ENCODE assay signal across 26 cellular contexts in genomic region chr3:56955551-56956131, GRCh38.
"Had no signal": no experiment of that assay in that cellular context is flagged by ENCODE, and none has a peak within 500 bp of the region (broad histone marks: within the 10 kb centered on the region; RNA-seq: fewer than 3 reads in every experiment).

No MANE protein-coding gene starts in this region.

- DNase-seq: activated CD4-positive, alpha-beta memory T cell treated with anti-CD3 and anti-CD28 coated beads, Interleukin-2, amount 10 ng/mL, durations not matched to agents 7 days and 5 days; activated CD4-positive, alpha-beta T cell treated with anti-CD3 and anti-CD28 coated beads for 1 hour; activated CD4-positive, alpha-beta T cell treated with anti-CD3 and anti-CD28 coated beads, Interleukin-2, amount 10 ng/mL, durations not matched to agents 7 days and 5 days; activated CD8-positive, alpha-beta memory T cell treated with anti-CD3 and anti-CD28 coated beads, Interleukin-2, amount 50 U/mL, for 48 hours; activated gamma-delta T cell; activated naive CD4-positive, alpha-beta T cell treated with anti-CD3 and anti-CD28 coated beads, Interleukin-2, amount 50 U/mL, for 16 hours; activated naive CD8-positive, alpha-beta T cell treated with anti-CD3 and anti-CD28 coated beads, Interleukin-2, amount 50 U/mL, for 24 hours; activated T-cell treated with anti-CD3 and anti-CD28 coated beads, Interleukin-2, amount 50 U/mL, for 24 hours; cerebellar nuclear complex; esophagus squamous epithelium; left cardiac atrium; mammary epithelial cell; naive B cell; ovary; spleen; stimulated activated CD4-positive, alpha-beta T cell treated with anti-CD3 and anti-CD28 coated beads, Interleukin-2, amount 100 ng/mL, for 48 hours; stimulated activated naive CD4-positive, alpha-beta T cell treated with Interleukin-2 at 50 U/mL for 16 hours; T-helper 2 cell had no signal

- H3K4me2 ChIP-seq: hepatocyte had no signal

- H2AFZ ChIP-seq: hepatocyte had no signal

- H3K9me3 Mint-ChIP-seq: activated CD4-positive, alpha-beta memory T cell treated with anti-CD3 and anti-CD28 coated beads, Interleukin-2, amount 10 ng/mL, durations not matched to agents 7 days and 5 days; activated CD4-positive, alpha-beta T cell treated with anti-CD3 and anti-CD28 coated beads, Interleukin-2, amount 10 ng/mL, durations not matched to agents 7 days and 5 days; activated naive CD8-positive, alpha-beta T cell treated with anti-CD3 and anti-CD28 coated beads, Interleukin-2, amount 50 U/mL, for 24 hours; activated T-cell treated with anti-CD3 and anti-CD28 coated beads, Interleukin-2, amount 50 U/mL, for 24 hours; dendritic cell treated with granulocyte-macrophage colony-stimulating factor and Interleukin-4, amounts not matched to agents 40 ng/mL and 50 ng/mL, for 4 days; mesothelial cell of epicardium; naive B cell; WTC11 had no signal

- H3K4me1 Mint-ChIP-seq: activated CD4-positive, alpha-beta memory T cell treated with anti-CD3 and anti-CD28 coated beads, Interleukin-2, amount 10 ng/mL, durations not matched to agents 7 days and 5 days; activated CD4-positive, alpha-beta T cell treated with anti-CD3 and anti-CD28 coated beads, Interleukin-2, amount 10 ng/mL, durations not matched to agents 7 days and 5 days; mesothelial cell of epicardium; naive B cell had no signal

- H3K4me3 Mint-ChIP-seq: activated CD4-positive, alpha-beta memory T cell treated with anti-CD3 and anti-CD28 coated beads, Interleukin-2, amount 10 ng/mL, durations not matched to agents 7 days and 5 days; activated CD4-positive, alpha-beta T cell treated with anti-CD3 and anti-CD28 coated beads, Interleukin-2, amount 10 ng/mL, durations not matched to agents 7 days and 5 days; activated naive CD8-positive, alpha-beta T cell treated with anti-CD3 and anti-CD28 coated beads, Interleukin-2, amount 50 U/mL, for 24 hours; activated T-cell treated with anti-CD3 and anti-CD28 coated beads, Interleukin-2, amount 50 U/mL, for 24 hours; dendritic cell treated with granulocyte-macrophage colony-stimulating factor and Interleukin-4, amounts not matched to agents 40 ng/mL and 50 ng/mL, for 4 days; mesothelial cell of epicardium; naive B cell; WTC11 had no signal

- H3K36me3 ChIP-seq: gastrocnemius medialis, ovary, prostate gland, spleen, tibial nerve had no signal

- H3K27ac Mint-ChIP-seq: activated CD4-positive, alpha-beta memory T cell treated with anti-CD3 and anti-CD28 coated beads, Interleukin-2, amount 10 ng/mL, durations not matched to agents 7 days and 5 days; activated CD4-positive, alpha-beta T cell treated with anti-CD3 and anti-CD28 coated beads, Interleukin-2, amount 10 ng/mL, durations not matched to agents 7 days and 5 days; activated naive CD8-positive, alpha-beta T cell treated with anti-CD3 and anti-CD28 coated beads, Interleukin-2, amount 50 U/mL, for 24 hours; activated T-cell treated with anti-CD3 and anti-CD28 coated beads, Interleukin-2, amount 50 U/mL, for 24 hours; dendritic cell treated with granulocyte-macrophage colony-stimulating factor and Interleukin-4, amounts not matched to agents 40 ng/mL and 50 ng/mL, for 4 days; mesothelial cell of epicardium; naive B cell; WTC11 had no signal

- H3K79me2 ChIP-seq: hepatocyte had no signal

- H3K9me3 ChIP-seq: esophagus squamous epithelium, gastrocnemius medialis, ovary, prostate gland, spleen, tibial nerve had no signal

- H3K27me3 ChIP-seq: esophagus squamous epithelium, gastrocnemius medialis, hepatocyte, ovary, spleen, tibial nerve had no signal

- H3K36me3 Mint-ChIP-seq: mesothelial cell of epicardium, naive B cell, WTC11 had no signal

- ATAC-seq: activated naive CD8-positive, alpha-beta T cell treated with anti-CD3 and anti-CD28 coated beads, Interleukin-2, amount 50 U/mL, for 24 hours; left cardiac atrium; WTC11 had no signal

- H3K27me3 Mint-ChIP-seq: activated CD4-positive, alpha-beta T cell treated with anti-CD3 and anti-CD28 coated beads, Interleukin-2, amount 10 ng/mL, durations not matched to agents 7 days and 5 days; activated naive CD8-positive, alpha-beta T cell treated with anti-CD3 and anti-CD28 coated beads, Interleukin-2, amount 50 U/mL, for 24 hours; activated T-cell treated with anti-CD3 and anti-CD28 coated beads, Interleukin-2, amount 50 U/mL, for 24 hours had no signal

- H3K4me1 ChIP-seq: esophagus squamous epithelium, prostate gland, spleen had no signal

- H3K4me3 ChIP-seq: esophagus squamous epithelium, gastrocnemius medialis, hepatocyte, ovary, prostate gland, spleen, tibial nerve had no signal

- H3K27ac ChIP-seq: epithelial cell of prostate, esophagus squamous epithelium, hepatocyte, ovary, prostate gland, spleen had no signal
